Comparison of ENCODE assay signal across 8 cellular contexts in the genomic region with DNA sequence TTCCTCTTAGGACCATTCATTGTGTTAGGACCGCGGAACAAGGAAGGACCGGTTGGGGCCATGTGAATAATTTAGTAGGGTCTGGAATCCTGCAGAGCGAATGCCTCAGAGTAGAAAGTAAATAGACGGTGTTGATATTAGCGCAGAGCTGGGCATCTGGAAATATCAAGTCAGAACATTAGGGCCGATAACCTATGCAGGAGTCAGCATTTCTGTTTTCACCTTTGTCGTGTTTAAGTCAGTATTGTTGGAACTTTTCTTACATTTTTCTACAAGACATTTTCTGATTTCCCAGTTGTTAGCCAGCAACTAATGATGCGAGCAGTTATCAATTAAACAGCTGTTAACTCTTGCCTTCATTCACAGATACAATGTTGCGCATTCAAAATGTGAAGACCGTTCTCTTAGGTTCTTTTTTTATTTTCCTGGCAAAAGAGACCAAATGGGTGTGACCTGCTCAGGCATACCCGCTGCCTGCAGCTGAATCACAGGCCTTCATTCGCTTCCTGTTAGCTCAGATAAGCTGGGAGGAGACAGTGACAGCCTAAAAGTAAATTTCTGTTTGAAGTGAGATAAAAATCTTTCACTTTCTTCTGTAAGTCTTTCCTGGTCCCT. TPM values are rescaled to one million over a fixed set of nuclear protein-coding genes. Genes with fewer than 3 reads are reported as not detected.
DNase-seq lines count a peak whose midpoint lies in the region; ATAC-seq and TF ChIP-seq lines count a peak whose summit lies in the region.

No MANE protein-coding gene starts in this region.

- intact Hi-C loops in activated naive CD4-positive, alpha-beta T cell treated with anti-CD3 and anti-CD28 coated beads for 36 hours (cut with micrococcal nuclease), result loop anchor here (1.0 to 2.0 kb wide), 4 partner anchors 32 to 455 kb away; a partner anchor contains a TSS
- intact Hi-C loops in vagina (cut with DNase I), result loop anchor here (5.0 kb wide), 2 partner anchors 40 to 145 kb away; a partner anchor contains a TSS

- peak overlapping the region; percentile 100 for H3K4me3 Mint-ChIP-seq in activated naive CD4-positive, alpha-beta T cell treated with anti-CD3 and anti-CD28 coated beads for 36 hours

- TF ChIP-seq CTCF in AG10803 (conservative IDR thresholded peaks at IDR 0.05; ENCODE audit: low read length), result no peak
- no peak for TF ChIP-seq CTCF in OCI-LY1 (IDR thresholded peaks at IDR 0.05; ENCODE audit: low read length)
- TF ChIP-seq CTCF in foreskin keratinocyte (conservative IDR thresholded peaks at IDR 0.05), result no peak
- no peak for TF ChIP-seq CTCF in vagina (IDR thresholded peaks at IDR 0.05)

- H3K4me3 ChIP-seq in AG10803 (ENCODE audit: low read length) (peak overlapping the region; percentile 93), GM23248 (peak overlapping the region; percentile 84), OCI-LY1 (ENCODE audit: low read depth, low read length, poor library complexity, severe bottlenecking) (peak overlapping the region; percentile 82), neuron (ENCODE audit: low read length) (peak overlapping the region; percentile 98), vagina (peak overlapping the region; percentile 89 to 97)

- H3K9ac ChIP-seq in GM23248 (peak overlapping the region; percentile 99), OCI-LY1 (ENCODE audit: low read length) (peak overlapping the region; percentile 68)

- peaks cover 27% of the 10 kb centered on the region for H3K36me3 Mint-ChIP-seq in activated naive CD4-positive, alpha-beta T cell treated with anti-CD3 and anti-CD28 coated beads for 36 hours (ENCODE audit: low read depth)

- H3K27me3 ChIP-seq in GM23248 (replicated peaks; ENCODE audit: insufficient read depth) (no peaks in the 10 kb centered on the region), OCI-LY1 (ENCODE audit: insufficient read depth, low read length) (no peaks in the 10 kb centered on the region), foreskin keratinocyte (no peaks in the 10 kb centered on the region), neuron (ENCODE audit: insufficient read depth, low read length) (no peaks in the 10 kb centered on the region), vagina (no peaks in the 10 kb centered on the region)

- no peaks in the 10 kb centered on the region for H3K27me3 Mint-ChIP-seq in activated naive CD4-positive, alpha-beta T cell treated with anti-CD3 and anti-CD28 coated beads for 36 hours (ENCODE audit: low read depth)

- in situ Hi-C loops in GM23248 (cut with MboI), result no loop called here

- H3K9me2 ChIP-seq in GM23248 (ENCODE audit: insufficient read depth) (no peaks in the 10 kb centered on the region), OCI-LY1 (ENCODE audit: low read depth, low read length) (no peaks in the 10 kb centered on the region)

- no peaks in the 10 kb centered on the region for H3K9me3 Mint-ChIP-seq in activated naive CD4-positive, alpha-beta T cell treated with anti-CD3 and anti-CD28 coated beads for 36 hours

- WGBS in GM23248 (ENCODE audit: low coverage in 1 of 2, low lambda C conversion rate in 2 of 2, missing lambda C conversion rate in 2 of 2), 2 experiments, result 1 to 2% methylated on average over 13 of the region's 13 CpGs

- CTCF ChIA-PET in activated naive CD4-positive, alpha-beta T cell treated with anti-CD3 and anti-CD28 coated beads for 36 hours (lab: Charles Lee), result interaction anchor here (0.6 to 1.4 kb wide), 4 partner anchors 29 to 53 kb away, joined by 3 to 7 read pairs (median 6); no protein-coding TSS in a partner anchor

- H3K4me1 ChIP-seq in GM23248 (ENCODE audit: insufficient read depth) (peaks cover 27% of the 10 kb centered on the region), OCI-LY1 (ENCODE audit: insufficient read depth, low read length, severe bottlenecking) (peaks cover 35% of the 10 kb centered on the region), foreskin keratinocyte (peaks cover 13% of the 10 kb centered on the region), neuron (ENCODE audit: insufficient read depth, low read length) (peaks cover 30% of the 10 kb centered on the region), vagina (peaks cover 45% of the 10 kb centered on the region)

- no peak for TF ChIP-seq POLR2A in vagina (IDR thresholded peaks at IDR 0.05)

- H3K4me2 ChIP-seq in GM23248 (ENCODE audit: unreplicated experiment) (peak overlapping the region; percentile 98), OCI-LY1 (ENCODE audit: low read length) (peak overlapping the region; percentile 98)

- H4K20me1 ChIP-seq in GM23248 (ENCODE audit: insufficient read depth) (0 out of 2 replicates have a peak, but pooled peaks cover 1% of the 10 kb centered on the region), OCI-LY1 (ENCODE audit: insufficient read depth, low read length) (no peaks in the 10 kb centered on the region)

- peaks cover 55% of the 10 kb centered on the region for H3K79me2 ChIP-seq in GM23248 (ENCODE audit: insufficient read depth)
- H3K79me2 ChIP-seq in OCI-LY1 (ENCODE audit: insufficient read depth, low read length), result peaks cover 32% of the 10 kb centered on the region

- H3K27ac ChIP-seq in GM23248, result peak overlapping the region; percentile 98
- peak overlapping the region; percentile 71 for H3K27ac ChIP-seq in OCI-LY1 (ENCODE audit: low read depth, low read length, poor library complexity, severe bottlenecking)
- H3K27ac ChIP-seq in foreskin keratinocyte, result peak overlapping the region; percentile 67
- peak overlapping the region; percentile 98 for H3K27ac ChIP-seq in vagina

- H2AFZ ChIP-seq in GM23248, result peak overlapping the region; percentile 72
- H2AFZ ChIP-seq in OCI-LY1 (ENCODE audit: low read length), result no peak overlapping the region
- H2AFZ ChIP-seq in neuron (ENCODE audit: low read depth, low read length), result peak overlapping the region; percentile 85

- H3K27ac Mint-ChIP-seq in activated naive CD4-positive, alpha-beta T cell treated with anti-CD3 and anti-CD28 coated beads for 36 hours, result peak overlapping the region; percentile 99

- ATAC-seq in foreskin keratinocyte, result peak; percentile 33
- no peak for ATAC-seq in HG03460 (IDR thresholded peaks at IDR 0.05; ENCODE audit: unreplicated experiment)

- H3K36me3 ChIP-seq in GM23248 (ENCODE audit: low read depth), result no peaks in the 10 kb centered on the region
- peaks cover 15% of the 10 kb centered on the region; the same call in 1 of the 2 replicates for H3K36me3 ChIP-seq in OCI-LY1 (ENCODE audit: insufficient read depth, low read length)
- H3K36me3 ChIP-seq in neuron (ENCODE audit: insufficient read depth, low read length), result no peaks in the 10 kb centered on the region
- no peaks in the 10 kb centered on the region for H3K36me3 ChIP-seq in vagina

- H3F3A ChIP-seq in GM23248 (ENCODE audit: insufficient read depth) (peaks cover 49% of the 10 kb centered on the region), OCI-LY1 (ENCODE audit: insufficient read depth, low read length) (peaks cover 10% of the 10 kb centered on the region)

- DNase-seq in AG10803 (ENCODE audit: low read depth), result peak; percentile 81
- DNase-seq in GM23248, result peak; percentile 94
- DNase-seq in activated naive CD4-positive, alpha-beta T cell treated with anti-CD3 and anti-CD28 coated beads for 36 hours, result peak; percentile 78
- peak; percentile 60 to 83 for DNase-seq in foreskin keratinocyte
- no peak for DNase-seq in vagina (ENCODE audit: extremely low spot score in 2 of 2)

- no peaks in the 10 kb centered on the region for H3K9me3 ChIP-seq in GM23248 (ENCODE audit: low read depth)
- no peaks in the 10 kb centered on the region for H3K9me3 ChIP-seq in OCI-LY1 (ENCODE audit: low read length)
- H3K9me3 ChIP-seq in neuron (ENCODE audit: low read length), result no peaks in the 10 kb centered on the region
- no peaks in the 10 kb centered on the region for H3K9me3 ChIP-seq in vagina

- peaks cover 26% of the 10 kb centered on the region for H3K4me1 Mint-ChIP-seq in activated naive CD4-positive, alpha-beta T cell treated with anti-CD3 and anti-CD28 coated beads for 36 hours (ENCODE audit: low read depth)

RNA-seq across cellular contexts. Expression of a gene that starts 1.0 kb away (rescaled TPM):
- 2,534 and 2,557 TPM in 2 replicates for total RNA-seq in GM23248 (2014; rRNA removed; shearing (Covaris generic))
- polyA plus RNA-seq in GM23248 (2016; fragmentation: Nextera tagmentation; extraction: Ambion mirVana) (2,427 and 2,525 TPM in 2 replicates), foreskin keratinocyte (2,518 and 2,832 TPM in 2 replicates)
- 1,000 to 10,000 TPM; 1,794 to 1,797 TPM for total RNA-seq in activated naive CD4-positive, alpha-beta T cell treated with anti-CD3 and anti-CD28 coated beads for 36 hours
- total RNA-seq in foreskin keratinocyte (2,420 and 2,686 TPM in 2 replicates), vagina (484 TPM)

RNA-seq across cellular contexts. Expression of a gene that starts 34.4 kb away (rescaled TPM):
- not detected in 2 replicates for total RNA-seq in GM23248 (2014; rRNA removed; shearing (Covaris generic))
- polyA plus RNA-seq in GM23248 (2016; fragmentation: Nextera tagmentation; extraction: Ambion mirVana), result not detected in 2 replicates
- total RNA-seq in activated naive CD4-positive, alpha-beta T cell treated with anti-CD3 and anti-CD28 coated beads for 36 hours, result not detected
- total RNA-seq in foreskin keratinocyte, result 2.3 and 3.7 TPM in 2 replicates
- polyA plus RNA-seq in foreskin keratinocyte, result 1.3 and 2.1 TPM in 2 replicates
- 7.4 TPM for total RNA-seq in vagina

RNA-seq across cellular contexts. Expression of a gene that starts 40.4 kb away (rescaled TPM):
- total RNA-seq in GM23248 (2014; rRNA removed; shearing (Covaris generic)), result 24.7 and 29.7 TPM in 2 replicates
- polyA plus RNA-seq in GM23248 (2016; fragmentation: Nextera tagmentation; extraction: Ambion mirVana) (27.5 and 36.0 TPM in 2 replicates), foreskin keratinocyte (40.7 and 42.1 TPM in 2 replicates)
- total RNA-seq in activated naive CD4-positive, alpha-beta T cell treated with anti-CD3 and anti-CD28 coated beads for 36 hours, result 10 to 100 TPM; 38.8 to 44.7 TPM
- total RNA-seq in foreskin keratinocyte (48.1 and 52.2 TPM in 2 replicates), vagina (62.6 TPM)

Comparison
In these comparisons a context has a peak if more than half of its experiments do, and no peak if none do; other contexts are left out.
1. DNase-seq: peak in AG10803 (single experiment), GM23248 (single experiment), activated naive CD4-positive, alpha-beta T cell treated with anti-CD3 and anti-CD28 coated beads for 36 hours (single experiment) and foreskin keratinocyte (2 of 2); none in vagina (0 of 2).
2. Peak in every context shown above with its lines, with median percentiles within 50 percentile points of each other: H3K4me3 ChIP-seq and H3K27ac ChIP-seq.